Comparison of ENCODE assay signal across 8 cellular contexts in genomic region chr20:2651772-2652723, GRCh38. TPM values are rescaled to one million over a fixed set of nuclear protein-coding genes. Genes with fewer than 3 reads are reported as not detected.
DNase-seq lines count a peak whose midpoint lies in the region; ATAC-seq and TF ChIP-seq lines count a peak whose summit lies in the region.

A gene with protein sequence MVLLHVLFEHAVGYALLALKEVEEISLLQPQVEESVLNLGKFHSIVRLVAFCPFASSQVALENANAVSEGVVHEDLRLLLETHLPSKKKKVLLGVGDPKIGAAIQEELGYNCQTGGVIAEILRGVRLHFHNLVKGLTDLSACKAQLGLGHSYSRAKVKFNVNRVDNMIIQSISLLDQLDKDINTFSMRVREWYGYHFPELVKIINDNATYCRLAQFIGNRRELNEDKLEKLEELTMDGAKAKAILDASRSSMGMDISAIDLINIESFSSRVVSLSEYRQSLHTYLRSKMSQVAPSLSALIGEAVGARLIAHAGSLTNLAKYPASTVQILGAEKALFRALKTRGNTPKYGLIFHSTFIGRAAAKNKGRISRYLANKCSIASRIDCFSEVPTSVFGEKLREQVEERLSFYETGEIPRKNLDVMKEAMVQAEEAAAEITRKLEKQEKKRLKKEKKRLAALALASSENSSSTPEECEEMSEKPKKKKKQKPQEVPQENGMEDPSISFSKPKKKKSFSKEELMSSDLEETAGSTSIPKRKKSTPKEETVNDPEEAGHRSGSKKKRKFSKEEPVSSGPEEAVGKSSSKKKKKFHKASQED (plus strand): TSS chr20:2652632. CDS start chr20:2652661, 29 bp downstream.

- H3K9me3 ChIP-seq in BLaER1 = no peaks in the 10 kb centered on the region
- H3K9me3 ChIP-seq in left lung = no peaks in the 10 kb centered on the region

- H4K20me1 ChIP-seq in BLaER1 = peaks cover 44% of the 10 kb centered on the region

- intact Hi-C loops in left lung (cut with DNase I) = no loop called here

- H3K36me3 ChIP-seq in BLaER1 = peaks cover 41% of the 10 kb centered on the region
- peaks cover 0 to 32% of the 10 kb centered on the region in 2 donors for H3K36me3 ChIP-seq in left lung

- peak within 1 kb of the TSS; percentile 96 for H3K4me2 ChIP-seq in BLaER1

- peak; percentile 81 for ATAC-seq in GM19328 (IDR thresholded peaks at IDR 0.05; ENCODE audit: unreplicated experiment)
- peak; percentile 62 for ATAC-seq in HG03469 (IDR thresholded peaks at IDR 0.05; ENCODE audit: unreplicated experiment)
- ATAC-seq in left lung = peak; percentile 99

- H3K27ac ChIP-seq in BLaER1 (peak within 1 kb of the TSS; percentile 99), left lung (peak within 1 kb of the TSS; percentile 92)

- TF ChIP-seq CTCF in left lung (IDR thresholded peaks at IDR 0.05) = no peak

- H3K4me1 ChIP-seq in BLaER1 (peaks cover 43% of the 10 kb centered on the region), left lung (peaks cover 13 to 36% of the 10 kb centered on the region in 2 donors)

- H3K9ac ChIP-seq in BLaER1 = peak within 1 kb of the TSS; percentile 99

- peak; percentile 98 for DNase-seq in NCI-H748 (lab: John Stamatoyannopoulos, UW; ENCODE audit: unreplicated experiment)
- peak; percentile 95 for DNase-seq in activated CD4-positive, alpha-beta T cell treated with anti-CD3 and anti-CD28 coated beads, Interleukin-2, amount 50 U/mL, for 1 hour
- DNase-seq in cortex of kidney (lab: John Stamatoyannopoulos, UW) = peak; percentile 55
- DNase-seq in left lung = peak; percentile 90 to 97
- peak; percentile 90 for DNase-seq in stimulated activated CD4-positive, alpha-beta T cell treated with anti-CD3 and anti-CD28 coated beads, Interleukin-2, amount 100 ng/mL, for 4 hours (ENCODE audit: low read depth)

- H3K27me3 ChIP-seq in BLaER1 (no peaks in the 10 kb centered on the region), left lung (no peaks in the 10 kb centered on the region)

- peak within 1 kb of the TSS; percentile 99 for H3K4me3 ChIP-seq in BLaER1
- peak within 1 kb of the TSS; percentile 91 to 96 for H3K4me3 ChIP-seq in left lung

RNA-seq across cellular contexts. Expression of the gene that starts here (rescaled TPM):
- 100 to 1,000 TPM in 1 of 2 donors, 10 to 100 TPM in 1; 81.0 to 182 TPM for total RNA-seq in left lung

Comparison
In these comparisons a context has a peak if more than half of its experiments do, and no peak if none do; other contexts are left out.
1. Peak in every context shown above with its lines: DNase-seq, ATAC-seq, H3K4me3 ChIP-seq and H3K27ac ChIP-seq.